ENCODE assay signal across 24 cellular contexts in the genomic region with DNA sequence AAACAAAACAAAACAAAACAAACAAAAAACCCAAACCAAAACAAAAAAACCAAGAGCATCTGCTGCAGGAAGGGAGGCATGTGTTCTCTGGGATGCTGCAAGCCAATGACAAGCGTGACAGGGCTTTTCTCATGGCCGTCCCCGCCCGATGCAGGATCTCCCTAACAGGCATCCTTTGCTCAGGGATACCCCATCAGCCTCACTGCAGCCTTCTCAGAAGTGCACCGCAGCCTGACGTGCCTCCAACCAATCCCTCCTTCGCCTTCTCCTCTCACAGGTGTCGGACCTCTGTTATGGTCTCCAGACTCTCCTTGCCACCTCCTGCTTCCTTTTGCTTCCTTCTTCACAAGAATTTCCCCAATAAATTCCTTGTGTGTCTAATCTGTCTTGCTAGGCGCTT.
DNase-seq lines count a peak whose midpoint lies in the region; TF ChIP-seq lines count a peak whose summit lies in the region.
"Had no signal": no experiment of that assay in that cellular context is flagged by ENCODE, and none has a peak within 500 bp of the region (broad histone marks: within the 10 kb centered on the region; RNA-seq: fewer than 3 reads in every experiment).

No MANE protein-coding gene starts in this region.

- POLR2A ChIA-PET in PC-9 (lab: Charles Lee; ENCODE audit: unreplicated experiment): no interaction called here

- no peak overlapping the region for H2BK120ac ChIP-seq in trophoblast cell (ENCODE audit: insufficient read depth, low read length, poor library complexity)

- H3K9me3 ChIP-seq in MM.1S (replicated peaks; ENCODE audit: insufficient read depth, low read length): no peaks in the 10 kb centered on the region
- peaks cover 0 to 37% (median 0%) of the 10 kb centered on the region in 8 donors for H3K9me3 ChIP-seq in spleen
- peaks cover 8% of the 10 kb centered on the region for H3K9me3 ChIP-seq in trophoblast cell (ENCODE audit: insufficient read depth, low read depth, low read length)
- no peaks in the 10 kb centered on the region for H3K9me3 ChIP-seq in PC-9 (ENCODE audit: insufficient read depth, low read depth)
- H3K9me3 ChIP-seq: A549 had no signal

- H3K4me3 Mint-ChIP-seq in activated naive CD4-positive, alpha-beta T cell treated with anti-CD3 and anti-CD28 coated beads, Interleukin-2, amount 50 U/mL, for 24 hours: no peak overlapping the region
- no peak overlapping the region for H3K4me3 Mint-ChIP-seq in neural crest cell
- H3K4me3 Mint-ChIP-seq: B cell; CD4-positive, alpha-beta T cell; CD8-positive, alpha-beta memory T cell had no signal

- 80 to 92% (median 87%) methylated on average over 9 of the region's 9 CpGs for WGBS in spleen, 5 donors
- WGBS in trophoblast cell (ENCODE audit: extremely low coverage, insufficient coverage, insufficient read length): no CpG with 5 or more reads among the region's 9 CpGs

- TF ChIP-seq CTCF in MM.1S (IDR thresholded peaks at IDR 0.05; ENCODE audit: low read length): no peak
- TF ChIP-seq CTCF in neural crest cell (conservative IDR thresholded peaks at IDR 0.05): no peak
- TF ChIP-seq CTCF in spleen (IDR thresholded peaks at IDR 0.05 in 8 of 11, conservative IDR thresholded peaks at IDR 0.05 in 3 of 11): no peak
- no peak for TF ChIP-seq CTCF in PC-9 (conservative IDR thresholded peaks at IDR 0.05)

- no peak overlapping the region for H4K91ac ChIP-seq in trophoblast cell (ENCODE audit: low read depth, low read length)

- no peak overlapping the region for H3K4me3 ChIP-seq in MM.1S (ENCODE audit: low read length)
- H3K4me3 ChIP-seq in spleen: no peak overlapping the region
- H3K4me3 ChIP-seq in trophoblast cell (ENCODE audit: low read depth, low read length): no peak overlapping the region
- H3K4me3 ChIP-seq in PC-9: no peak overlapping the region
- H3K4me3 ChIP-seq: A549; BLaER1 treated with 17β-estradiol and CSF1 and Interleukin-3, amounts not matched to agents 10 nM and 100 nM; GM12878 had no signal

- peak overlapping the region; percentile 6 for H3K27ac Mint-ChIP-seq in activated naive CD4-positive, alpha-beta T cell treated with anti-CD3 and anti-CD28 coated beads, Interleukin-2, amount 50 U/mL, for 24 hours
- H3K27ac Mint-ChIP-seq in neural crest cell (ENCODE audit: unreplicated experiment): peak overlapping the region; percentile 37
- H3K27ac Mint-ChIP-seq: B cell; CD4-positive, alpha-beta T cell; CD8-positive, alpha-beta memory T cell had no signal

- H3K27me3 ChIP-seq in MM.1S (replicated peaks; ENCODE audit: insufficient read depth, low read length) (no peaks in the 10 kb centered on the region), spleen (replicated peaks in 1 of 7) (no peaks in the 10 kb centered on the region), trophoblast cell (ENCODE audit: insufficient read depth, low read length) (no peaks in the 10 kb centered on the region), PC-9 (ENCODE audit: insufficient read depth, low read depth) (peaks cover 10% of the 10 kb centered on the region; the same call in 1 of the 2 replicates)
- H3K27me3 ChIP-seq: BLaER1 treated with 17β-estradiol and CSF1 and Interleukin-3, amounts not matched to agents 10 nM and 100 nM had no signal

- H3K23ac ChIP-seq in trophoblast cell (ENCODE audit: low read length): no peak overlapping the region

- H2AK5ac ChIP-seq in trophoblast cell (ENCODE audit: low read length): no peak overlapping the region

- H2BK12ac ChIP-seq in trophoblast cell (ENCODE audit: low read length): no peak overlapping the region

- H3K4me2 ChIP-seq in MM.1S (ENCODE audit: low read depth, low read length) (peak overlapping the region; percentile 62), trophoblast cell (ENCODE audit: low read length) (no peak overlapping the region), PC-9 (no peak overlapping the region)
- H3K4me2 ChIP-seq: A549; BLaER1 treated with 17β-estradiol and CSF1 and Interleukin-3, amounts not matched to agents 10 nM and 100 nM had no signal

- intact Hi-C loops in spleen (cut with DNase I; ENCODE audit: low total_unique reads): no loop called here
- intact Hi-C loops in PC-9 (cut with micrococcal nuclease; ENCODE audit: unreplicated experiment): no loop called here

- peak overlapping the region; percentile 67; the same call in 1 of the 2 replicates for H3K9ac ChIP-seq in MM.1S (ENCODE audit: low read length)
- no peak overlapping the region for H3K9ac ChIP-seq in trophoblast cell (ENCODE audit: low read length)
- H3K9ac ChIP-seq: BLaER1 treated with 17β-estradiol and CSF1 and Interleukin-3, amounts not matched to agents 10 nM and 100 nM had no signal

- CTCF ChIA-PET in PC-9 (lab: Charles Lee): no interaction called here

- H2AFZ ChIP-seq in MM.1S (ENCODE audit: low read length) (no peak overlapping the region), trophoblast cell (ENCODE audit: insufficient read depth, low read length, poor library complexity) (no peak overlapping the region), PC-9 (no peak overlapping the region)

- H3K4me1 Mint-ChIP-seq in activated naive CD4-positive, alpha-beta T cell treated with anti-CD3 and anti-CD28 coated beads, Interleukin-2, amount 50 U/mL, for 24 hours: no peaks in the 10 kb centered on the region
- no peaks in the 10 kb centered on the region for H3K4me1 Mint-ChIP-seq in neural crest cell
- H3K4me1 Mint-ChIP-seq: B cell; CD8-positive, alpha-beta memory T cell had no signal

- peaks cover 64% of the 10 kb centered on the region for H4K20me1 ChIP-seq in MM.1S (ENCODE audit: insufficient read depth, low read length)
- H4K20me1 ChIP-seq in PC-9 (ENCODE audit: insufficient read depth): no peaks in the 10 kb centered on the region
- H4K20me1 ChIP-seq: BLaER1 treated with 17β-estradiol and CSF1 and Interleukin-3, amounts not matched to agents 10 nM and 100 nM had no signal

- DNase-seq in activated naive CD4-positive, alpha-beta T cell treated with Interleukin-2 at 50 U/mL for 16 hours: no peak
- no peak for DNase-seq in MM.1S
- DNase-seq in neural crest cell (ENCODE audit: low read depth, low spot score): no peak
- peak; percentile 45 for DNase-seq in spleen
- DNase-seq in trophoblast cell: no peak
- no peak for DNase-seq in PC-9
- DNase-seq: AML-193; CD4-positive, alpha-beta T cell; CD8-positive, alpha-beta memory T cell; COR-L47; DMS 273 treated with DMSO at 0.1 percent for 48 hours; DMS153; DMS53; DMS79; DND-41; EL; GDM1 had no signal

- H3K27ac ChIP-seq in MM.1S (ENCODE audit: low read length) (peak overlapping the region; percentile 89), spleen (no peak overlapping the region), trophoblast cell (ENCODE audit: low read depth, low read length) (no peak overlapping the region), PC-9 (no peak overlapping the region)
- H3K27ac ChIP-seq: 22Rv1; A549; BLaER1 treated with 17β-estradiol and CSF1 and Interleukin-3, amounts not matched to agents 10 nM and 100 nM; C4-2B had no signal

- no TSS peak for BruUV-seq in PC-9 (replicated peaks; lab: Mats Ljungman, UMichigan)

- H3K4me1 ChIP-seq in MM.1S (ENCODE audit: low read length) (peaks cover 97% of the 10 kb centered on the region), spleen (no peaks in the 10 kb centered on the region), trophoblast cell (ENCODE audit: control insufficient read depth in 1 of 2, insufficient read depth in 2 of 2, low read length in 2 of 2) (no peaks in the 10 kb centered on the region), PC-9 (replicated peaks; ENCODE audit: insufficient read depth) (no peaks in the 10 kb centered on the region)
- H3K4me1 ChIP-seq: A549; BLaER1 treated with 17β-estradiol and CSF1 and Interleukin-3, amounts not matched to agents 10 nM and 100 nM had no signal

- H3K79me1 ChIP-seq in trophoblast cell (ENCODE audit: low read length): no peaks in the 10 kb centered on the region

- H3K36me3 ChIP-seq in MM.1S (replicated peaks; ENCODE audit: insufficient read depth, low read length) (peaks cover 38% of the 10 kb centered on the region), spleen (no peaks in the 10 kb centered on the region), trophoblast cell (ENCODE audit: control insufficient read depth in 1 of 2, insufficient read depth in 2 of 2, low read length in 2 of 2) (no peaks in the 10 kb centered on the region), PC-9 (ENCODE audit: low read depth) (no peaks in the 10 kb centered on the region)
- H3K36me3 ChIP-seq: BLaER1 treated with 17β-estradiol and CSF1 and Interleukin-3, amounts not matched to agents 10 nM and 100 nM had no signal

- no peak overlapping the region for H3K18ac ChIP-seq in trophoblast cell (ENCODE audit: low read length)

- H3F3A ChIP-seq in MM.1S (ENCODE audit: insufficient read depth, low read length): peaks cover 95% of the 10 kb centered on the region
- H3F3A ChIP-seq in PC-9 (ENCODE audit: insufficient read depth, low read depth): no peaks in the 10 kb centered on the region

- no peak overlapping the region for H3K4ac ChIP-seq in trophoblast cell (ENCODE audit: low read depth, low read length)

- no peaks in the 10 kb centered on the region for H3K9me2 ChIP-seq in MM.1S (replicated peaks; ENCODE audit: insufficient read depth, low read length)
- H3K9me2 ChIP-seq in PC-9 (ENCODE audit: insufficient read depth): no peaks in the 10 kb centered on the region

- H4K12ac ChIP-seq in trophoblast cell (ENCODE audit: low read depth, low read length): no peak overlapping the region

- H4K8ac ChIP-seq in trophoblast cell (ENCODE audit: low read depth, low read length): no peak overlapping the region

- H3K79me2 ChIP-seq in MM.1S (ENCODE audit: low read length) (peaks cover 97% of the 10 kb centered on the region), trophoblast cell (ENCODE audit: control insufficient read depth, insufficient read depth, low read length, poor library complexity) (no peaks in the 10 kb centered on the region), PC-9 (ENCODE audit: low read depth) (no peaks in the 10 kb centered on the region)

- no peak overlapping the region for H3K14ac ChIP-seq in trophoblast cell (ENCODE audit: low read length)

- no peaks in the 10 kb centered on the region for H3K27me3 Mint-ChIP-seq in activated naive CD4-positive, alpha-beta T cell treated with anti-CD3 and anti-CD28 coated beads, Interleukin-2, amount 50 U/mL, for 24 hours
- H3K27me3 Mint-ChIP-seq in neural crest cell (ENCODE audit: low read depth): no peaks in the 10 kb centered on the region
- H3K27me3 Mint-ChIP-seq: B cell; CD4-positive, alpha-beta T cell had no signal

- H3K9me3 Mint-ChIP-seq in activated naive CD4-positive, alpha-beta T cell treated with anti-CD3 and anti-CD28 coated beads, Interleukin-2, amount 50 U/mL, for 24 hours: peaks cover 6% of the 10 kb centered on the region
- H3K9me3 Mint-ChIP-seq in neural crest cell: no peaks in the 10 kb centered on the region

- no peak overlapping the region for H2BK5ac ChIP-seq in trophoblast cell (ENCODE audit: low read depth, low read length, poor library complexity)

- TF ChIP-seq POLR2A in spleen (IDR thresholded peaks at IDR 0.05): no peak

- H3K36me3 Mint-ChIP-seq in activated naive CD4-positive, alpha-beta T cell treated with anti-CD3 and anti-CD28 coated beads, Interleukin-2, amount 50 U/mL, for 24 hours: no peaks in the 10 kb centered on the region
- no peaks in the 10 kb centered on the region for H3K36me3 Mint-ChIP-seq in neural crest cell (ENCODE audit: low read depth)
- H3K36me3 Mint-ChIP-seq: CD8-positive, alpha-beta memory T cell had no signal
